ENCODE assay signal across 9 cellular contexts in genomic region chr1:118081387-118081786, GRCh38.
DNase-seq lines count a peak whose midpoint lies in the region; ATAC-seq and TF ChIP-seq lines count a peak whose summit lies in the region.
"Had no signal": no experiment of that assay in that cellular context is flagged by ENCODE, and none has a peak within 500 bp of the region (broad histone marks: within the 10 kb centered on the region; RNA-seq: fewer than 3 reads in every experiment).

No MANE protein-coding gene starts in this region.

- ATAC-seq in GM19035 (IDR thresholded peaks at IDR 0.05; ENCODE audit: unreplicated experiment) (peak; percentile 67), HG02623 (IDR thresholded peaks at IDR 0.05; ENCODE audit: unreplicated experiment) (peak; percentile 67), HG03045 (IDR thresholded peaks at IDR 0.05; ENCODE audit: unreplicated experiment) (no peak)

- peaks cover 4% of the 10 kb centered on the region for H3K27me3 Mint-ChIP-seq in chondrocyte (ENCODE audit: low read depth)

- POLR2A ChIA-PET in GM10248 (lab: Yijun Ruan, JAX) = no interaction called here

- intact Hi-C loops in head of caudate nucleus (cut with DNase I) = no loop called here

- H3K4me3 Mint-ChIP-seq in chondrocyte (ENCODE audit: unreplicated experiment) = no peak overlapping the region

- H3K36me3 Mint-ChIP-seq in chondrocyte (ENCODE audit: low read depth) = no peaks in the 10 kb centered on the region

- CTCF ChIA-PET in GM10248 (lab: Yijun Ruan, JAX) = interaction anchor here (2.2 kb wide), 1 partner anchor 12 kb away, joined by 7 read pairs; no protein-coding TSS in a partner anchor

- H3K4me1 Mint-ChIP-seq in chondrocyte (ENCODE audit: low read depth) = peaks cover 5% of the 10 kb centered on the region

- H3K9me3 Mint-ChIP-seq in chondrocyte (ENCODE audit: low read depth) = no peaks in the 10 kb centered on the region

- no peak for TF ChIP-seq CTCF in GM10248 (IDR thresholded peaks at IDR 0.05; ENCODE audit: control extremely low read depth, extremely low read depth, low read depth, missing control alignments)
- no peak for TF ChIP-seq CTCF in chondrocyte (IDR thresholded peaks at IDR 0.05)

- H3K27ac Mint-ChIP-seq in chondrocyte (ENCODE audit: unreplicated experiment) = no peak overlapping the region

- DNase-seq in GM10248 (ENCODE audit: extremely low spot score) = peak; percentile 20
- peak; percentile 3 for DNase-seq in NAMALWA (ENCODE audit: low spot score)
- no peak for DNase-seq in chondrocyte (ENCODE audit: low spot score)
- no peak for DNase-seq in OCI-M2 (lab: John Stamatoyannopoulos, UW; ENCODE audit: unreplicated experiment)
- DNase-seq in head of caudate nucleus = no peak
- DNase-seq: testis had no signal

Comparison
In these comparisons a context has a peak if more than half of its experiments do, and no peak if none do; other contexts are left out.
1. DNase-seq: peak in GM10248 (single experiment) and NAMALWA (single experiment); none in chondrocyte (single experiment), OCI-M2 (single experiment) and head of caudate nucleus (0 of 42).